ENCODE assay signal across 14 cellular contexts in genomic region chr9:134408389-134408788, GRCh38.
DNase-seq lines count a peak whose midpoint lies in the region; ATAC-seq, FAIRE-seq and TF ChIP-seq lines count a peak whose summit lies in the region.
"Had no signal": no experiment of that assay in that cellular context is flagged by ENCODE, and none has a peak within 500 bp of the region (broad histone marks: within the 10 kb centered on the region; RNA-seq: fewer than 3 reads in every experiment).

No MANE protein-coding gene starts in this region.

- ATAC-seq in foreskin keratinocyte (no peak), GM21390 (IDR thresholded peaks at IDR 0.05; ENCODE audit: unreplicated experiment) (no peak)
- no peak for ATAC-seq in stimulated activated effector memory CD8-positive, alpha-beta T cell treated with anti-CD3 and anti-CD28 coated beads, Interleukin-12 subunit alpha, Interleukin-12 subunit beta, amount 100 ng/mL, for 72 hours
- ATAC-seq in CD4-positive, alpha-beta T cell (ENCODE audit: poor library complexity), result no peak
- ATAC-seq: activated CD8-positive, alpha-beta memory T cell treated with anti-CD3 and anti-CD28 coated beads, Interleukin-2, amount 10 ng/mL, durations not matched to agents 7 days and 5 days had no signal

- H2AFZ ChIP-seq in PC-9, result no peak overlapping the region
- H2AFZ ChIP-seq: hepatocyte had no signal

- H3K4me2 ChIP-seq in PC-9, result peak overlapping the region; percentile 81
- H3K4me2 ChIP-seq: hepatocyte had no signal

- no peaks in the 10 kb centered on the region for H3K27me3 Mint-ChIP-seq in CD4-positive, alpha-beta T cell

- CTCF ChIA-PET in PC-9 (lab: Charles Lee), result interaction anchor here (0.6 kb wide), 1 partner anchor 239 kb away, joined by 9 read pairs; no protein-coding TSS in a partner anchor
- CTCF ChIA-PET in CD4-positive, alpha-beta T cell (lab: Charles Lee), result no interaction called here

- H3K9me3 ChIP-seq in PC-9 (ENCODE audit: insufficient read depth, low read depth), result no peaks in the 10 kb centered on the region
- H3K9me3 ChIP-seq in CD4-positive, alpha-beta T cell (ENCODE audit: control insufficient read depth, low read length), result no peaks in the 10 kb centered on the region
- no peaks in the 10 kb centered on the region for H3K9me3 ChIP-seq in kidney (ENCODE audit: control insufficient read depth in 1 of 2, low read length in 2 of 2)

- peaks cover 66% of the 10 kb centered on the region for H3K4me1 Mint-ChIP-seq in stimulated activated effector memory CD8-positive, alpha-beta T cell treated with anti-CD3 and anti-CD28 coated beads, Interleukin-12 subunit alpha, Interleukin-12 subunit beta, amount 100 ng/mL, for 72 hours
- peaks cover 36% of the 10 kb centered on the region for H3K4me1 Mint-ChIP-seq in CD4-positive, alpha-beta T cell (ENCODE audit: low read depth)

- no peak overlapping the region for H3K9ac ChIP-seq in kidney (ENCODE audit: low read length in 2 of 2)

- FAIRE-seq in kidney (lab: Jason Lieb, UNC), result no peak

- H4K20me1 ChIP-seq in PC-9 (ENCODE audit: insufficient read depth), result peaks cover 3% of the 10 kb centered on the region; the same call in 1 of the 2 replicates

- peaks cover 33% of the 10 kb centered on the region; the same call in 1 of the 2 replicates for H3F3A ChIP-seq in PC-9 (ENCODE audit: insufficient read depth, low read depth)

- H3K4me3 ChIP-seq in PC-9 (no peak overlapping the region), kidney (ENCODE audit: low read length in 2 of 2) (no peak overlapping the region)
- H3K4me3 ChIP-seq: hepatocyte had no signal

- H3K36me3 ChIP-seq in PC-9 (ENCODE audit: low read depth) (no peaks in the 10 kb centered on the region), kidney (ENCODE audit: control insufficient read depth in 1 of 2, insufficient read depth in 2 of 2, low read length in 2 of 2) (no peaks in the 10 kb centered on the region)

- H3K27ac ChIP-seq in PC-9 (peak overlapping the region; percentile 97), foreskin keratinocyte (no peak overlapping the region), kidney (ENCODE audit: low read depth in 2 of 2, low read length in 2 of 2) (no peak overlapping the region)
- no peak overlapping the region for H3K27ac ChIP-seq in CD4-positive, alpha-beta T cell (ENCODE audit: low read depth, low read length)
- H3K27ac ChIP-seq: hepatocyte had no signal

- POLR2A ChIA-PET in PC-9 (lab: Charles Lee; ENCODE audit: unreplicated experiment), result no interaction called here
- POLR2A ChIA-PET in CD4-positive, alpha-beta T cell (lab: Charles Lee), result no interaction called here

- no TSS peak for BruUV-seq in PC-9 (replicated peaks; lab: Mats Ljungman, UMichigan)

- H3K27ac Mint-ChIP-seq in stimulated activated effector memory CD8-positive, alpha-beta T cell treated with anti-CD3 and anti-CD28 coated beads, Interleukin-12 subunit alpha, Interleukin-12 subunit beta, amount 100 ng/mL, for 72 hours, result peak overlapping the region; percentile 91
- no peak overlapping the region for H3K27ac Mint-ChIP-seq in CD4-positive, alpha-beta T cell
- H3K27ac Mint-ChIP-seq: activated CD8-positive, alpha-beta memory T cell treated with anti-CD3 and anti-CD28 coated beads, Interleukin-2, amount 10 ng/mL, durations not matched to agents 7 days and 5 days; T-helper 1 cell treated with Interleukin-12 subunit alpha and Interleukin-12 subunit beta and Interleukin-4 antibody, amounts not matched to agents 30 μg/mL and 1 μg/mL, for 36 hours had no signal

- H3K27me3 ChIP-seq in PC-9 (ENCODE audit: insufficient read depth, low read depth) (no peaks in the 10 kb centered on the region), foreskin keratinocyte (no peaks in the 10 kb centered on the region)
- no peaks in the 10 kb centered on the region for H3K27me3 ChIP-seq in CD4-positive, alpha-beta T cell (ENCODE audit: control insufficient read depth, insufficient read depth, low read length)
- H3K27me3 ChIP-seq: hepatocyte had no signal

- intact Hi-C loops in PC-9 (cut with micrococcal nuclease; ENCODE audit: unreplicated experiment) (loop anchor here (1.0 kb wide), 1 partner anchor 80 kb away; no protein-coding TSS in a partner anchor), kidney (cut with DNase I) (no loop called here)
- intact Hi-C loops in CD4-positive, alpha-beta T cell (cut with DNase I, micrococcal nuclease), result loop anchor here in 1 of 2 experiments (5.0 kb wide), 1 partner anchor 81 kb away; the partner anchor contains the start of gene RXRA

- no peaks in the 10 kb centered on the region for H3K9me3 Mint-ChIP-seq in stimulated activated effector memory CD8-positive, alpha-beta T cell treated with anti-CD3 and anti-CD28 coated beads, Interleukin-12 subunit alpha, Interleukin-12 subunit beta, amount 100 ng/mL, for 72 hours
- no peaks in the 10 kb centered on the region for H3K9me3 Mint-ChIP-seq in CD4-positive, alpha-beta T cell
- H3K9me3 Mint-ChIP-seq: T-helper 1 cell treated with Interleukin-12 subunit alpha and Interleukin-12 subunit beta and Interleukin-4 antibody, amounts not matched to agents 30 μg/mL and 1 μg/mL, for 36 hours had no signal

- no peak for DNase-seq in GM10266 (ENCODE audit: extremely low spot score)
- DNase-seq in PC-9, result peak in 1 of 2 experiments; percentile 78
- no peak for DNase-seq in foreskin keratinocyte
- no peak for DNase-seq in stimulated activated effector memory CD8-positive, alpha-beta T cell treated with anti-CD3 and anti-CD28 coated beads, Interleukin-12 subunit alpha, Interleukin-12 subunit beta, amount 100 ng/mL, for 72 hours (ENCODE audit: low spot score in 2 of 2)
- DNase-seq in stimulated activated CD8-positive, alpha-beta memory T cell treated with anti-CD3 and anti-CD28 coated beads, Interleukin-4, amount 100 ng/mL, for 48 hours, result no peak
- DNase-seq in CD4-positive, alpha-beta T cell, result no peak
- DNase-seq in kidney, result no peak
- DNase-seq: activated CD8-positive, alpha-beta memory T cell treated with anti-CD3 and anti-CD28 coated beads, Interleukin-2, amount 10 ng/mL, durations not matched to agents 7 days and 5 days; NCI-H1417 treated with DMSO at 0.1 percent for 48 hours; NCI-H69; retina had no signal

- no peaks in the 10 kb centered on the region for H3K9me2 ChIP-seq in PC-9 (ENCODE audit: insufficient read depth)

- peaks cover 89% of the 10 kb centered on the region for H3K36me3 Mint-ChIP-seq in stimulated activated effector memory CD8-positive, alpha-beta T cell treated with anti-CD3 and anti-CD28 coated beads, Interleukin-12 subunit alpha, Interleukin-12 subunit beta, amount 100 ng/mL, for 72 hours
- H3K36me3 Mint-ChIP-seq in CD4-positive, alpha-beta T cell (ENCODE audit: low read depth), result no peaks in the 10 kb centered on the region
- H3K36me3 Mint-ChIP-seq: activated CD8-positive, alpha-beta memory T cell treated with anti-CD3 and anti-CD28 coated beads, Interleukin-2, amount 10 ng/mL, durations not matched to agents 7 days and 5 days had no signal

- peaks cover 91% of the 10 kb centered on the region for H3K4me1 ChIP-seq in PC-9 (replicated peaks; ENCODE audit: insufficient read depth)
- H3K4me1 ChIP-seq in foreskin keratinocyte, result peaks cover 20% of the 10 kb centered on the region
- peaks cover 51 to 88% of the 10 kb centered on the region in 2 donors for H3K4me1 ChIP-seq in kidney (ENCODE audit: control insufficient read depth in 1 of 2, insufficient read depth in 1 of 2, low read depth in 1 of 2, low read length in 2 of 2)

- peaks cover 79% of the 10 kb centered on the region for H3K79me2 ChIP-seq in PC-9 (ENCODE audit: low read depth)

- TF ChIP-seq CTCF in GM10266 (IDR thresholded peaks at IDR 0.05; ENCODE audit: control insufficient read depth, insufficient read depth, low read depth, missing control alignments) (peak; percentile 30), PC-9 (conservative IDR thresholded peaks at IDR 0.05) (no peak), foreskin keratinocyte (conservative IDR thresholded peaks at IDR 0.05) (peak; percentile 13), kidney (IDR thresholded peaks at IDR 0.05; ENCODE audit: borderline replicate concordance, extremely low read depth, insufficient read depth) (no peak)
- no peak for TF ChIP-seq CTCF in CD4-positive, alpha-beta T cell (IDR thresholded peaks at IDR 0.05)

- peak overlapping the region; percentile 63 for H3K4me3 Mint-ChIP-seq in stimulated activated effector memory CD8-positive, alpha-beta T cell treated with anti-CD3 and anti-CD28 coated beads, Interleukin-12 subunit alpha, Interleukin-12 subunit beta, amount 100 ng/mL, for 72 hours
- H3K4me3 Mint-ChIP-seq in CD4-positive, alpha-beta T cell, result no peak overlapping the region
- H3K4me3 Mint-ChIP-seq: activated CD8-positive, alpha-beta memory T cell treated with anti-CD3 and anti-CD28 coated beads, Interleukin-2, amount 10 ng/mL, durations not matched to agents 7 days and 5 days; T-helper 1 cell treated with Interleukin-12 subunit alpha and Interleukin-12 subunit beta and Interleukin-4 antibody, amounts not matched to agents 30 μg/mL and 1 μg/mL, for 36 hours had no signal

Comparison
In these comparisons a context has a peak if more than half of its experiments do, and no peak if none do; other contexts are left out.
1. CTCF ChIP-seq: peak in GM10266 (single experiment) and foreskin keratinocyte (single experiment); none in PC-9 (single experiment), CD4-positive, alpha-beta T cell (single experiment) and kidney (single experiment).